Comparison of ENCODE assay signal across 24 cellular contexts in genomic region chr10:125880719-125881118, GRCh38. TPM values are rescaled to one million over a fixed set of nuclear protein-coding genes. Genes with fewer than 3 reads are reported as not detected.
DNase-seq lines count a peak whose midpoint lies in the region; ATAC-seq and TF ChIP-seq lines count a peak whose summit lies in the region.
"Had no signal": no experiment of that assay in that cellular context is flagged by ENCODE, and none has a peak within 500 bp of the region (broad histone marks: within the 10 kb centered on the region; RNA-seq: fewer than 3 reads in every experiment).

No MANE protein-coding gene starts in this region.

- no peak overlapping the region for H3K4ac ChIP-seq in mesenchymal stem cell (ENCODE audit: low read depth in 1 of 2, low read length in 2 of 2)

- WGBS in mesenchymal stem cell = 47% methylated on average over 5 of the region's 6 CpGs

- H3K18ac ChIP-seq in mesenchymal stem cell (ENCODE audit: low read depth in 1 of 2, low read length in 2 of 2) = no peak overlapping the region

- H2BK15ac ChIP-seq in mesenchymal stem cell (ENCODE audit: low read depth, poor library complexity, severe bottlenecking) = no peak overlapping the region

- H2BK12ac ChIP-seq in mesenchymal stem cell (ENCODE audit: low read length in 2 of 2) = no peak overlapping the region

- H3K4me1 ChIP-seq in mesenchymal stem cell (ENCODE audit: control insufficient read depth, insufficient read depth, low read depth, low read length) (peaks cover 10% of the 10 kb centered on the region), A673 (ENCODE audit: insufficient read depth, low read length, poor library complexity, severe bottlenecking) (no peaks in the 10 kb centered on the region)
- H3K4me1 ChIP-seq: BE2C, left lung, thyroid gland had no signal

- ATAC-seq in Right ventricle myocardium superior (ENCODE audit: poor library complexity) = peak; percentile 29
- no peak for ATAC-seq in HG03457 (IDR thresholded peaks at IDR 0.05; ENCODE audit: unreplicated experiment)
- ATAC-seq: HCT116, left lung, mucosa of descending colon had no signal

- intact Hi-C loops in Right ventricle myocardium superior (cut with DNase I) = no loop called here
- intact Hi-C loops in cardiac septum (cut with DNase I) = no loop called here
- intact Hi-C loops in A673 (cut with micrococcal nuclease; ENCODE audit: unreplicated experiment) = no loop called here

- H3K27me3 ChIP-seq in mesenchymal stem cell (ENCODE audit: control insufficient read depth in 1 of 2, insufficient read depth in 1 of 2, low read length in 2 of 2) (no peaks in the 10 kb centered on the region), A673 (replicated peaks; ENCODE audit: insufficient read depth, low read depth, low read length, poor library complexity) (no peaks in the 10 kb centered on the region)
- H3K27me3 ChIP-seq: BE2C, left lung, thyroid gland had no signal

- H3K27ac ChIP-seq in mesenchymal stem cell (ENCODE audit: low read length, poor library complexity, severe bottlenecking) = no peak overlapping the region
- H3K27ac ChIP-seq in A673 (ENCODE audit: low read depth, low read length, poor library complexity, severe bottlenecking) = no peak overlapping the region
- H3K27ac ChIP-seq: left lung, thyroid gland had no signal

- H3K9me3 ChIP-seq in mesenchymal stem cell (ENCODE audit: control insufficient read depth, low read length) (peaks cover 16% of the 10 kb centered on the region), A673 (ENCODE audit: low read depth, low read length, poor library complexity, severe bottlenecking) (peaks cover 7% of the 10 kb centered on the region)
- H3K9me3 ChIP-seq: BE2C, thyroid gland had no signal

- H3K14ac ChIP-seq in mesenchymal stem cell (ENCODE audit: low read length in 2 of 2) = no peak overlapping the region

- no peak overlapping the region for H4K8ac ChIP-seq in mesenchymal stem cell (ENCODE audit: low read length)

- H4K91ac ChIP-seq in mesenchymal stem cell (ENCODE audit: low read length) = no peak overlapping the region

- DNase-seq in Right ventricle myocardium superior (no peak), cardiac septum (ENCODE audit: low spot score) (no peak), fibroblast of villous mesenchyme (ENCODE audit: low read depth) (peak; percentile 74), mesenchymal stem cell (peak; percentile 53), A673 (ENCODE audit: low spot score) (no peak), ecto neural progenitor cell (ENCODE audit: low spot score) (no peak)
- no peak for DNase-seq in activated CD8-positive, alpha-beta memory T cell treated with anti-CD3 and anti-CD28 coated beads, Interleukin-2, amount 50 U/mL, for 48 hours
- DNase-seq: 8988T; activated naive CD4-positive, alpha-beta T cell treated with anti-CD3 and anti-CD28 coated beads, Interleukin-2, amount 10 ng/mL, durations not matched to agents 7 days and 5 days; BE2C; DMS79; Kasumi-1; left lung; mucosa of descending colon; NCI-H187 treated with DMSO at 0.1 percent for 48 hours; NCI-H748 treated with DMSO at 0.1 percent for 48 hours; OCI-M1; SHP77 treated with DMSO at 0.1 percent for 48 hours; small intestine; stimulated activated CD4-positive, alpha-beta T cell treated with anti-CD3 and anti-CD28 coated beads, Interleukin-2, amount 100 ng/mL, for 48 hours; SW 1271; thyroid gland had no signal

- H3K4me2 ChIP-seq in mesenchymal stem cell (ENCODE audit: low read length, poor library complexity, severe bottlenecking) = no peak overlapping the region

- no peak overlapping the region for H3K9ac ChIP-seq in mesenchymal stem cell (ENCODE audit: low read length)

- peaks cover 20% of the 10 kb centered on the region for H3K79me1 ChIP-seq in mesenchymal stem cell (replicated peaks; ENCODE audit: low read length, poor library complexity, severe bottlenecking)

- no peak overlapping the region for H2BK120ac ChIP-seq in mesenchymal stem cell (ENCODE audit: low read depth, low read length)

- POLR2A ChIA-PET in A673 (lab: Charles Lee; ENCODE audit: low non-redundant PET) = no interaction called here

- no peak for TF ChIP-seq CTCF in fibroblast of villous mesenchyme (IDR thresholded peaks at IDR 0.05; ENCODE audit: insufficient read depth, low read depth, low read length)
- TF ChIP-seq CTCF in A673 (conservative IDR thresholded peaks at IDR 0.05; ENCODE audit: low read depth, low read length) = no peak

- no peak overlapping the region for H2AK5ac ChIP-seq in mesenchymal stem cell (ENCODE audit: low read length, severe bottlenecking)

- H2AFZ ChIP-seq in mesenchymal stem cell (ENCODE audit: low read depth, low read length) = no peak overlapping the region

- H3K36me3 ChIP-seq in mesenchymal stem cell (ENCODE audit: control insufficient read depth in 1 of 2, insufficient read depth in 2 of 2, low read depth in 1 of 2, low read length in 2 of 2) = peaks cover 0 to 44% of the 10 kb centered on the region in 2 experiments
- peaks cover 14% of the 10 kb centered on the region for H3K36me3 ChIP-seq in A673 (ENCODE audit: insufficient read depth, low read length, poor library complexity, severe bottlenecking)
- H3K36me3 ChIP-seq: BE2C had no signal

- no peak overlapping the region for H3K23ac ChIP-seq in mesenchymal stem cell (ENCODE audit: low read length in 2 of 2)

- no peak overlapping the region for H3K4me3 ChIP-seq in fibroblast of villous mesenchyme (ENCODE audit: low read depth, low read length)
- H3K4me3 ChIP-seq in mesenchymal stem cell (ENCODE audit: insufficient read depth in 1 of 2, low read depth in 1 of 2, low read length in 2 of 2) = no peak overlapping the region
- H3K4me3 ChIP-seq in A673 (ENCODE audit: low read depth, low read length, poor library complexity, severe bottlenecking) = no peak overlapping the region
- H3K4me3 ChIP-seq: left lung, mucosa of descending colon, thyroid gland had no signal

- no peak overlapping the region for H2BK5ac ChIP-seq in mesenchymal stem cell (ENCODE audit: low read depth, low read length, poor library complexity, severe bottlenecking)

- no TSS peak for BruUV-seq in A673 (replicated peaks; lab: Mats Ljungman, UMichigan)

- CTCF ChIA-PET in A673 (lab: Charles Lee) = no interaction called here

RNA-seq across cellular contexts. Expression of gene DHX32, which starts 0.4 kb away (rescaled TPM):
- total RNA-seq in Right ventricle myocardium superior = 45.2 TPM
- total RNA-seq in cardiac septum = 45.1 TPM
- 40.3 and 48.8 TPM in 2 replicates for total RNA-seq in fibroblast of villous mesenchyme
- polyA plus RNA-seq in mesenchymal stem cell (2013, experiment 1 of 2) = 42.4 TPM
- 40.9 TPM for polyA plus RNA-seq in mesenchymal stem cell (2013, experiment 2 of 2)
- 36.2 and 45.4 TPM in 2 replicates for total RNA-seq in A673 (2021)

RNA-seq across cellular contexts. Expression of gene FANK1, which starts 15.6 kb away (rescaled TPM):
- 0.51 TPM for total RNA-seq in Right ventricle myocardium superior
- 0.43 TPM for total RNA-seq in cardiac septum
- total RNA-seq in fibroblast of villous mesenchyme = 2.9 and 3.0 TPM in 2 replicates
- polyA plus RNA-seq in mesenchymal stem cell (2013, experiment 1 of 2) = 1.9 TPM
- 1.8 TPM for polyA plus RNA-seq in mesenchymal stem cell (2013, experiment 2 of 2)
- total RNA-seq in A673 (2021) = 0.83 and 1.4 TPM in 2 replicates

RNA-seq across cellular contexts. Expression of gene BCCIP, which starts 57.4 kb away (rescaled TPM):
- 38.4 TPM for total RNA-seq in Right ventricle myocardium superior
- 41.8 TPM for total RNA-seq in cardiac septum
- 31.2 and 48.4 TPM in 2 replicates for total RNA-seq in fibroblast of villous mesenchyme
- 44.6 TPM for polyA plus RNA-seq in mesenchymal stem cell (2013, experiment 1 of 2)
- polyA plus RNA-seq in mesenchymal stem cell (2013, experiment 2 of 2) = 43.8 TPM
- 95.9 and 113 TPM in 2 replicates for total RNA-seq in A673 (2021)

RNA-seq across cellular contexts. Expression of gene UROS, which starts 57.7 kb away (rescaled TPM):
- total RNA-seq in Right ventricle myocardium superior = 73.9 TPM
- total RNA-seq in cardiac septum = 69.5 TPM
- total RNA-seq in fibroblast of villous mesenchyme = 93.7 and 94.7 TPM in 2 replicates
- polyA plus RNA-seq in mesenchymal stem cell (2013, experiment 1 of 2) = 62.2 TPM
- 65.5 TPM for polyA plus RNA-seq in mesenchymal stem cell (2013, experiment 2 of 2)
- 65.6 and 70.7 TPM in 2 replicates for total RNA-seq in A673 (2021)

Comparison
In these comparisons a context has a peak if more than half of its experiments do, and no peak if none do; other contexts are left out.
1. DNase-seq: peak in fibroblast of villous mesenchyme (single experiment) and mesenchymal stem cell (single experiment); none in Right ventricle myocardium superior (single experiment), cardiac septum (single experiment), A673 (single experiment), activated CD8-positive, alpha-beta memory T cell treated with anti-CD3 and anti-CD28 coated beads, Interleukin-2, amount 50 U/mL, for 48 hours (single experiment) and ecto neural progenitor cell (single experiment).